Comparison of ENCODE assay signal across 9 cellular contexts in genomic region chr1:93716974-93717373, GRCh38. TPM values are rescaled to one million over a fixed set of nuclear protein-coding genes. Genes with fewer than 3 reads are reported as not detected.
DNase-seq lines count a peak whose midpoint lies in the region; ATAC-seq and TF ChIP-seq lines count a peak whose summit lies in the region.
"Had no signal": no experiment of that assay in that cellular context is flagged by ENCODE, and none has a peak within 500 bp of the region (broad histone marks: within the 10 kb centered on the region; RNA-seq: fewer than 3 reads in every experiment).

No MANE protein-coding gene starts in this region.

- ATAC-seq in GM18517 (IDR thresholded peaks at IDR 0.05; ENCODE audit: unreplicated experiment) = peak; percentile 59
- ATAC-seq in HG03520 (IDR thresholded peaks at IDR 0.05; ENCODE audit: unreplicated experiment) = peak; percentile 73
- ATAC-seq in GM21367 (IDR thresholded peaks at IDR 0.05; ENCODE audit: unreplicated experiment) = no peak
- ATAC-seq: naive thymus-derived CD8-positive, alpha-beta T cell had no signal

- in situ Hi-C loops in G401 (cut with HindIII; ENCODE audit: low sequenced_read_pairs) = no loop called here

- H3K36me3 Mint-ChIP-seq in activated CD4-positive, alpha-beta memory T cell treated with anti-CD3 and anti-CD28 coated beads, Interleukin-2, amount 10 ng/mL, durations not matched to agents 7 days and 5 days (ENCODE audit: low read depth) = peaks cover 16% of the 10 kb centered on the region
- peaks cover 7% of the 10 kb centered on the region for H3K36me3 Mint-ChIP-seq in nephron progenitor cell (ENCODE audit: low read depth)

- TF ChIP-seq CTCF in nephron progenitor cell (IDR thresholded peaks at IDR 0.05) = no peak

- no peak overlapping the region for H3K4me3 Mint-ChIP-seq in activated CD4-positive, alpha-beta memory T cell treated with anti-CD3 and anti-CD28 coated beads, Interleukin-2, amount 10 ng/mL, durations not matched to agents 7 days and 5 days
- no peak overlapping the region for H3K4me3 Mint-ChIP-seq in nephron progenitor cell
- H3K4me3 Mint-ChIP-seq: naive thymus-derived CD8-positive, alpha-beta T cell had no signal

- H3K9me3 Mint-ChIP-seq in activated CD4-positive, alpha-beta memory T cell treated with anti-CD3 and anti-CD28 coated beads, Interleukin-2, amount 10 ng/mL, durations not matched to agents 7 days and 5 days = peaks cover 12% of the 10 kb centered on the region
- peaks cover 6% of the 10 kb centered on the region for H3K9me3 Mint-ChIP-seq in nephron progenitor cell

- H3K27ac Mint-ChIP-seq in activated CD4-positive, alpha-beta memory T cell treated with anti-CD3 and anti-CD28 coated beads, Interleukin-2, amount 10 ng/mL, durations not matched to agents 7 days and 5 days = peak overlapping the region; percentile 81
- H3K27ac Mint-ChIP-seq in nephron progenitor cell = peak overlapping the region; percentile 35

- peak; percentile 55 for DNase-seq in activated CD4-positive, alpha-beta memory T cell treated with anti-CD3 and anti-CD28 coated beads, Interleukin-2, amount 10 ng/mL, durations not matched to agents 7 days and 5 days
- no peak for DNase-seq in nephron progenitor cell
- DNase-seq in SKM-1 (lab: John Stamatoyannopoulos, UW; ENCODE audit: unreplicated experiment) = no peak
- no peak for DNase-seq in G401 (ENCODE audit: low spot score)
- DNase-seq in mucosa of gallbladder (ENCODE audit: low spot score) = no peak
- DNase-seq: naive thymus-derived CD8-positive, alpha-beta T cell had no signal

- peaks cover 2% of the 10 kb centered on the region for H3K27me3 Mint-ChIP-seq in activated CD4-positive, alpha-beta memory T cell treated with anti-CD3 and anti-CD28 coated beads, Interleukin-2, amount 10 ng/mL, durations not matched to agents 7 days and 5 days
- peaks cover 11% of the 10 kb centered on the region for H3K27me3 Mint-ChIP-seq in nephron progenitor cell (ENCODE audit: low read depth, poor library complexity)

- CTCF ChIA-PET in activated CD4-positive, alpha-beta memory T cell treated with anti-CD3 and anti-CD28 coated beads, Interleukin-2, amount 10 ng/mL, durations not matched to agents 7 days and 5 days (lab: Charles Lee) = interaction anchor here (0.5 to 2.5 kb wide), 6 partner anchors 10 to 105 kb away, joined by 3 to 10 read pairs (median 8); partner anchors contain the start of gene BCAR3

- peaks cover 52% of the 10 kb centered on the region for H3K4me1 Mint-ChIP-seq in activated CD4-positive, alpha-beta memory T cell treated with anti-CD3 and anti-CD28 coated beads, Interleukin-2, amount 10 ng/mL, durations not matched to agents 7 days and 5 days
- H3K4me1 Mint-ChIP-seq in nephron progenitor cell = peaks cover 73% of the 10 kb centered on the region

- POLR2A ChIA-PET in activated CD4-positive, alpha-beta memory T cell treated with anti-CD3 and anti-CD28 coated beads, Interleukin-2, amount 10 ng/mL, durations not matched to agents 7 days and 5 days (lab: Charles Lee) = interaction anchor here (1.8 to 2.6 kb wide), 2 partner anchors 24 to 35 kb away, joined by 5 to 17 read pairs; partner anchors contain the start of gene BCAR3

RNA-seq across cellular contexts. Expression of gene BCAR3, which starts 35.3 kb away (rescaled TPM):
- total RNA-seq in activated CD4-positive, alpha-beta memory T cell treated with anti-CD3 and anti-CD28 coated beads, Interleukin-2, amount 10 ng/mL, durations not matched to agents 7 days and 5 days = 1 to 10 TPM; 3.1 to 3.9 TPM
- total RNA-seq in G401 (2014; rRNA removed; shearing (Covaris generic)) = 2.3 and 3.3 TPM in 2 replicates
- total RNA-seq in mucosa of gallbladder = 51.8 TPM

Comparison
In these comparisons a context has a peak if more than half of its experiments do, and no peak if none do; other contexts are left out.
1. RNA of gene BCAR3, which starts 35.3 kb away (total RNA-seq): 51.8 TPM in mucosa of gallbladder (single experiment); 3.1 to 3.9 TPM in activated CD4-positive, alpha-beta memory T cell treated with anti-CD3 and anti-CD28 coated beads, Interleukin-2, amount 10 ng/mL, durations not matched to agents 7 days and 5 days and 2.3 to 3.3 TPM in G401; every median in the first group is over 10 times any median in the second.